In the genomic region with DNA sequence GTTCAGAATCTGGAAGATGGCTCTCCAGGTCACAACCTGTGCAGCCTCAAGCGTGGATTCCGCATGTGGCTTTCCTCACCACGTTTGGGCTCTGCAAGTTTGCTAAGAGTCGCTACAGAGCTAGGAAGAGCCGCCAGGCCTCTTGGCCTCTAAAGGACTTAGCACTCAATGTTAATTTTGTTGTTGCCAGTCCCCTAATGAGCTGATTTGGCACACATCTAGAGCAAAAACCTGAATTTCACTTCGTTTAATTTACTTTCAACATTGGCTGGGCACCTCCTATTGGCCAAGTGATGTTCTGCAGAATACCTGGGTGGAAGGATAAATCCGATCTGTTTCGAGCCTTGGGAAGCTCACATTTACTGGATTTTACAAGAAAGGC, we compare ENCODE assay signal across 11 cellular contexts.
A peak's percentile ranks its signal among the peaks of the same experiment; 100 is the strongest.
DNase-seq lines count a peak whose midpoint lies in the region; ATAC-seq and TF ChIP-seq lines count a peak whose summit lies in the region.
"Had no signal": no experiment of that assay in that cellular context is flagged by ENCODE, and none has a peak within 500 bp of the region (broad histone marks: within the 10 kb centered on the region; RNA-seq: fewer than 3 reads in every experiment).

No MANE protein-coding gene starts in this region.

- no peak overlapping the region for H3K9ac ChIP-seq in OCI-LY1 (ENCODE audit: low read length)

- no peak overlapping the region for H2AFZ ChIP-seq in OCI-LY1 (ENCODE audit: low read length)

- no peaks in the 10 kb centered on the region for H3F3A ChIP-seq in OCI-LY1 (ENCODE audit: insufficient read depth, low read length)

- peaks cover 30% of the 10 kb centered on the region for H3K4me1 Mint-ChIP-seq in type B pancreatic cell (ENCODE audit: unreplicated experiment)

- peak; percentile 42; the same call in 1 of the 2 replicates for TF ChIP-seq CTCF in OCI-LY1 (IDR thresholded peaks at IDR 0.05; ENCODE audit: low read length)
- peak; percentile 19 for TF ChIP-seq CTCF in fibroblast of the aortic adventitia (IDR thresholded peaks at IDR 0.05; ENCODE audit: insufficient read depth, low read length)
- peak; percentile 59 for TF ChIP-seq CTCF in type B pancreatic cell (conservative IDR thresholded peaks at IDR 0.05)

- no peaks in the 10 kb centered on the region for H3K9me3 ChIP-seq in OCI-LY1 (ENCODE audit: low read length)
- H3K9me3 ChIP-seq: body of pancreas had no signal

- H3K4me3 Mint-ChIP-seq in type B pancreatic cell, result no peak overlapping the region

- H3K36me3 ChIP-seq in OCI-LY1 (ENCODE audit: insufficient read depth, low read length), result no peaks in the 10 kb centered on the region

- H3K79me2 ChIP-seq in OCI-LY1 (ENCODE audit: insufficient read depth, low read length), result no peaks in the 10 kb centered on the region

- no peaks in the 10 kb centered on the region for H3K36me3 Mint-ChIP-seq in type B pancreatic cell

- DNase-seq in activated CD8-positive, alpha-beta memory T cell treated with anti-CD3 and anti-CD28 coated beads, Interleukin-2, amount 50 U/mL, for 48 hours, result peak; percentile 49
- no peak for DNase-seq in activated CD8-positive, alpha-beta memory T cell treated with anti-CD3 and anti-CD28 coated beads for 24 hours
- DNase-seq in fibroblast of the aortic adventitia (ENCODE audit: low read depth) (no peak), type B pancreatic cell (ENCODE audit: extremely low spot score, unreplicated experiment) (no peak), AML-193 (lab: John Stamatoyannopoulos, UW) (no peak), NCI-H2171 (lab: John Stamatoyannopoulos, UW) (no peak)
- DNase-seq: activated CD4-positive, alpha-beta T cell treated with anti-CD3 and anti-CD28 coated beads, Interleukin-2, amount 50 U/mL, for 1 hour; body of pancreas; right cardiac atrium had no signal

- H3K4me2 ChIP-seq in OCI-LY1 (ENCODE audit: low read length), result no peak overlapping the region

- no peak overlapping the region for H3K27ac Mint-ChIP-seq in type B pancreatic cell

- H3K4me1 ChIP-seq in OCI-LY1 (ENCODE audit: insufficient read depth, low read length, severe bottlenecking), result no peaks in the 10 kb centered on the region

- peaks cover 57% of the 10 kb centered on the region for H3K27me3 Mint-ChIP-seq in type B pancreatic cell

- no peak overlapping the region for H3K27ac ChIP-seq in OCI-LY1 (ENCODE audit: low read depth, low read length, poor library complexity, severe bottlenecking)
- H3K27ac ChIP-seq: body of pancreas had no signal

- H3K9me2 ChIP-seq in OCI-LY1 (ENCODE audit: low read depth, low read length), result no peaks in the 10 kb centered on the region

- H3K4me3 ChIP-seq in OCI-LY1 (ENCODE audit: low read depth, low read length, poor library complexity, severe bottlenecking) (no peak overlapping the region), fibroblast of the aortic adventitia (ENCODE audit: low read depth, low read length) (no peak overlapping the region)
- H3K4me3 ChIP-seq: body of pancreas had no signal

- H3K9me3 Mint-ChIP-seq in type B pancreatic cell, result no peaks in the 10 kb centered on the region

- ATAC-seq in HG03095 (IDR thresholded peaks at IDR 0.05; ENCODE audit: unreplicated experiment), result no peak
- ATAC-seq: body of pancreas, right cardiac atrium had no signal

- H4K20me1 ChIP-seq in OCI-LY1 (ENCODE audit: insufficient read depth, low read length), result no peaks in the 10 kb centered on the region

- H3K27me3 ChIP-seq in OCI-LY1 (ENCODE audit: insufficient read depth, low read length), result peaks cover 9% of the 10 kb centered on the region; the same call in 1 of the 2 replicates
